ENCODE assay signal across 21 cellular contexts in the genomic region with DNA sequence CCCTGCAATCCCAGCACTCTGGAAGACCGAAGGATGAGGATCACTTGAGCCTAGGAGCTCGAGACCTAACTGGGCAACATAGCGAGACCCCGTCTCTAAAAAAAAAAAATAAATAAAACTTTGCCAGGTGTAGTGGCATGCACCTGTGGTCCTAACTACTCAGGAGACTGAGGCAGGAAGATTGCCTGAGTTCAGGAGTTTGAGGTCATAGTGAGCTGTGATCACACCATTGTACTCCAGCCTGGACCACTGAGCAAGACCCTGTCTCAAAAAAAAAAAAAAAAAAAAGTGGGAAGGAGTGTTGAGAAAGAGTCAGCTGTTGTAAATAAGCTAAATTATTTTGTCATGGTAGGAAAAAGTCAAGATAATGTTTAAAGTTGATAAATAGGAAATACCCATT. TPM values are rescaled to one million over a fixed set of nuclear protein-coding genes. Genes with fewer than 3 reads are reported as not detected.
DNase-seq lines count a peak whose midpoint lies in the region; ATAC-seq, FAIRE-seq and TF ChIP-seq lines count a peak whose summit lies in the region.
"Had no signal": no experiment of that assay in that cellular context is flagged by ENCODE, and none has a peak within 500 bp of the region (broad histone marks: within the 10 kb centered on the region; RNA-seq: fewer than 3 reads in every experiment).

No MANE protein-coding gene starts in this region.

- FAIRE-seq in endothelial cell of umbilical vein (lab: Jason Lieb, UNC): peak; percentile 15
- FAIRE-seq: A549, D721Med, G401.6, GM12891, GM19239 had no signal

- H3K27me3 ChIP-seq in endothelial cell of umbilical vein (ENCODE audit: control insufficient read depth in 2 of 2, insufficient read depth in 2 of 2, low read length in 2 of 2) (no peaks in the 10 kb centered on the region), Peyer's patch (no peaks in the 10 kb centered on the region)

- H3K9me3 ChIP-seq in HEK293 (ENCODE audit: control insufficient read depth, insufficient read depth, low read depth, low read length): no peaks in the 10 kb centered on the region
- no peaks in the 10 kb centered on the region for H3K9me3 ChIP-seq in endothelial cell of umbilical vein (replicated peaks; ENCODE audit: control insufficient read depth, insufficient read depth, low read length)
- H3K9me3 ChIP-seq in Peyer's patch: no peaks in the 10 kb centered on the region
- H3K9me3 ChIP-seq: A549; BLaER1 treated with 17β-estradiol and CSF1 and Interleukin-3, amounts not matched to agents 10 nM and 100 nM; Caco-2 had no signal

- no peak for ATAC-seq in stimulated activated naive B cell treated with anti-CD40 and anti-IgM and Interleukin-4, amounts not matched to agents 10 μg/mL and 1 μg/mL and 100 μg/mL, for 72 hours (replicated peaks)
- ATAC-seq in left ventricle myocardium superior (no peak), HG03097 (IDR thresholded peaks at IDR 0.05; ENCODE audit: low FRiP score, unreplicated experiment) (no peak)
- ATAC-seq: A549; CD8-positive, alpha-beta T cell had no signal

- H3K9me3 Mint-ChIP-seq in stimulated activated naive B cell treated with anti-CD40 and anti-IgM and Interleukin-4, amounts not matched to agents 10 μg/mL and 1 μg/mL and 100 μg/mL, for 72 hours: no peaks in the 10 kb centered on the region
- H3K9me3 Mint-ChIP-seq: CD4-positive, alpha-beta T cell; CD8-positive, alpha-beta T cell had no signal

- H3K27ac ChIP-seq in HEK293 (ENCODE audit: extremely low read depth, low read depth, low read length) (no peak overlapping the region), endothelial cell of umbilical vein (ENCODE audit: insufficient read depth, low read depth, low read length) (no peak overlapping the region), Peyer's patch (no peak overlapping the region)
- H3K27ac ChIP-seq: A549; BLaER1 treated with 17β-estradiol and CSF1 and Interleukin-3, amounts not matched to agents 10 nM and 100 nM; C4-2B had no signal

- H3K36me3 ChIP-seq in HEK293 (ENCODE audit: control insufficient read depth in 2 of 2, insufficient read depth in 1 of 2, low read length in 2 of 2) (no peaks in the 10 kb centered on the region), endothelial cell of umbilical vein (ENCODE audit: control insufficient read depth in 2 of 2, extremely low read depth in 1 of 2, insufficient read depth in 2 of 2, low read length in 2 of 2) (no peaks in the 10 kb centered on the region), Peyer's patch (no peaks in the 10 kb centered on the region)
- H3K36me3 ChIP-seq: BLaER1 treated with 17β-estradiol and CSF1 and Interleukin-3, amounts not matched to agents 10 nM and 100 nM had no signal

- peaks cover 0 to 5% of the 10 kb centered on the region in 2 donors for H3K4me1 Mint-ChIP-seq in stimulated activated naive B cell treated with anti-CD40 and anti-IgM and Interleukin-4, amounts not matched to agents 10 μg/mL and 1 μg/mL and 100 μg/mL, for 72 hours

- dilution Hi-C loops in endothelial cell of umbilical vein (cut with MboI; ENCODE audit: extremely low pct_ligation_motif_present, low sequenced_read_pairs): no loop called here

- no peaks in the 10 kb centered on the region for H3K79me2 ChIP-seq in endothelial cell of umbilical vein (ENCODE audit: control insufficient read depth, insufficient read depth, low read length)

- TF ChIP-seq POLR2A in endothelial cell of umbilical vein (IDR thresholded peaks at IDR 0.05; ENCODE audit: low read depth, low read length): no peak
- no peak for TF ChIP-seq POLR2A in Peyer's patch (IDR thresholded peaks at IDR 0.05)

- H3K36me3 Mint-ChIP-seq in stimulated activated naive B cell treated with anti-CD40 and anti-IgM and Interleukin-4, amounts not matched to agents 10 μg/mL and 1 μg/mL and 100 μg/mL, for 72 hours: no peaks in the 10 kb centered on the region
- H3K36me3 Mint-ChIP-seq: CD8-positive, alpha-beta T cell had no signal

- no peak overlapping the region for H3K4me2 ChIP-seq in endothelial cell of umbilical vein (ENCODE audit: insufficient read depth, low read length)
- H3K4me2 ChIP-seq: BLaER1 treated with 17β-estradiol and CSF1 and Interleukin-3, amounts not matched to agents 10 nM and 100 nM had no signal

- H3K9ac ChIP-seq in endothelial cell of umbilical vein (replicated peaks; ENCODE audit: extremely low read depth, insufficient read depth, low read length): no peak overlapping the region
- H3K9ac ChIP-seq: BLaER1 treated with 17β-estradiol and CSF1 and Interleukin-3, amounts not matched to agents 10 nM and 100 nM had no signal

- TF ChIP-seq CTCF in HEK293 (tag by site-specific recombination; IDR thresholded peaks at IDR 0.05): no peak
- no peak for TF ChIP-seq CTCF in endothelial cell of umbilical vein (IDR thresholded peaks at IDR 0.05; ENCODE audit: extremely low read depth in 1 of 2, insufficient read depth in 1 of 2, low read depth in 1 of 2, low read length in 2 of 2)
- TF ChIP-seq CTCF in Peyer's patch (IDR thresholded peaks at IDR 0.05): no peak

- no peaks in the 10 kb centered on the region for H4K20me1 ChIP-seq in endothelial cell of umbilical vein (replicated peaks; ENCODE audit: control insufficient read depth, extremely low read depth, insufficient read depth, low read length)

- DNase-seq in endothelial cell of umbilical vein (ENCODE audit: low read depth, low spot score) (no peak), left ventricle myocardium superior (no peak), Peyer's patch (no peak)
- no peak for DNase-seq in stimulated activated naive B cell treated with anti-CD40 and anti-IgM and Interleukin-4, amounts not matched to agents 10 μg/mL and 1 μg/mL and 100 μg/mL, for 72 hours
- DNase-seq: AML-193; Caco-2; Calu3; CD4-positive, alpha-beta T cell; CD8-positive, alpha-beta T cell; DMS79 treated with DMSO at 0.1 percent for 48 hours; GF-D8 had no signal

- CTCF ChIA-PET in HEK293 (lab: Yijun Ruan, JAX) (interaction anchor here (0.7 to 7.4 kb wide), 4 partner anchors 10 to 164 kb away, joined by 4 to 100 read pairs (median 38); partner anchors contain the start of gene IQSEC2), endothelial cell of umbilical vein (lab: Charles Lee) (no interaction called here)

- H3K9me1 ChIP-seq in endothelial cell of umbilical vein (replicated peaks; ENCODE audit: control insufficient read depth, extremely low read depth, insufficient read depth, low read length): no peaks in the 10 kb centered on the region

- peaks cover 0 to 15% of the 10 kb centered on the region in 2 donors for H3K27me3 Mint-ChIP-seq in stimulated activated naive B cell treated with anti-CD40 and anti-IgM and Interleukin-4, amounts not matched to agents 10 μg/mL and 1 μg/mL and 100 μg/mL, for 72 hours
- H3K27me3 Mint-ChIP-seq: B cell had no signal

- no peak overlapping the region for H3K4me3 ChIP-seq in HEK293 (ENCODE audit: low read depth, low read length)
- H3K4me3 ChIP-seq in endothelial cell of umbilical vein (replicated peaks in 1 of 3; ENCODE audit: insufficient read depth in 1 of 3, low read depth in 1 of 3, low read length in 3 of 3): no peak overlapping the region
- H3K4me3 ChIP-seq in Peyer's patch: no peak overlapping the region
- H3K4me3 ChIP-seq: A549; BLaER1 treated with 17β-estradiol and CSF1 and Interleukin-3, amounts not matched to agents 10 nM and 100 nM had no signal

- intact Hi-C loops in endothelial cell of umbilical vein (cut with micrococcal nuclease): no loop called here
- intact Hi-C loops in left ventricle myocardium superior (cut with micrococcal nuclease): no loop called here

- BruUV-seq in endothelial cell of umbilical vein (replicated peaks; lab: Mats Ljungman, UMichigan): no TSS peak

- POLR2A ChIA-PET in HEK293 (lab: Yijun Ruan, JAX): interaction anchor here (0.6 kb wide), 1 partner anchor 17 kb away, joined by 3 read pairs; no protein-coding TSS in a partner anchor
- POLR2A ChIA-PET in endothelial cell of umbilical vein (lab: Charles Lee): no interaction called here

- no peaks in the 10 kb centered on the region for H3K4me1 ChIP-seq in HEK293 (ENCODE audit: control insufficient read depth, insufficient read depth, low read length)
- peaks cover 8% of the 10 kb centered on the region for H3K4me1 ChIP-seq in endothelial cell of umbilical vein (ENCODE audit: control insufficient read depth, extremely low read depth, insufficient read depth, low read length)
- H3K4me1 ChIP-seq in Peyer's patch: no peaks in the 10 kb centered on the region
- H3K4me1 ChIP-seq: Caco-2 had no signal

- H2AFZ ChIP-seq in endothelial cell of umbilical vein (ENCODE audit: low read depth, low read length): no peak overlapping the region

- peak overlapping the region; percentile 48 for H3K27ac Mint-ChIP-seq in stimulated activated naive B cell treated with anti-CD40 and anti-IgM and Interleukin-4, amounts not matched to agents 10 μg/mL and 1 μg/mL and 100 μg/mL, for 72 hours
- H3K27ac Mint-ChIP-seq: B cell; CD4-positive, alpha-beta T cell; CD8-positive, alpha-beta T cell had no signal

- H3K4me3 Mint-ChIP-seq in stimulated activated naive B cell treated with anti-CD40 and anti-IgM and Interleukin-4, amounts not matched to agents 10 μg/mL and 1 μg/mL and 100 μg/mL, for 72 hours: no peak overlapping the region
- H3K4me3 Mint-ChIP-seq: B cell; CD4-positive, alpha-beta T cell; CD8-positive, alpha-beta T cell had no signal

TF ChIP-seq in HEK293, 187 proteins besides CTCF, POLR2A, EP300 and RAD21:
- TF ChIP-seq ZNF121 (tag by site-specific recombination; IDR thresholded peaks at IDR 0.05): peak; percentile 81
- no peak for TF ChIP-seq GLIS2 (tag by site-specific recombination; IDR thresholded peaks at IDR 0.05)
TF ChIP-seq in HEK293: peak in this region for 1.

TF ChIP-seq in endothelial cell of umbilical vein, 7 proteins besides CTCF, POLR2A, EP300 and RAD21 (continues in another document):
- TF ChIP-seq MYC (IDR thresholded peaks at IDR 0.05; ENCODE audit: low read depth, low read length): no peak
- no peak for TF ChIP-seq FOS (IDR thresholded peaks at IDR 0.05; ENCODE audit: borderline replicate concordance, insufficient read depth, low read length)
- TF ChIP-seq EZH2 (IDR thresholded peaks at IDR 0.05; ENCODE audit: borderline replicate concordance, low read depth, low read length, severe bottlenecking): no peak
- no peak for TF ChIP-seq GATA2 (IDR thresholded peaks at IDR 0.05; ENCODE audit: insufficient read depth, insufficient read length, low read depth, low read length)

RNA-seq across cellular contexts. Expression of gene IQSEC2, which starts 27.5 kb away (rescaled TPM):
- 9.4 and 9.9 TPM in 2 replicates for total RNA-seq in endothelial cell of umbilical vein
- 5.4 and 6.7 TPM in 2 replicates for polyA plus RNA-seq in endothelial cell of umbilical vein
- polyA plus RNA-seq in endothelial cell of umbilical vein (2011; cell fraction: cytosol; rRNA removed): 5.8 and 6.3 TPM in 2 replicates
- 12.5 and 13.9 TPM in 2 replicates for polyA plus RNA-seq in endothelial cell of umbilical vein (2011; cell fraction: nucleus; rRNA removed)
- polyA plus RNA-seq in endothelial cell of umbilical vein (2012): 7.1 and 11.5 TPM in 2 replicates
- polyA minus RNA-seq in endothelial cell of umbilical vein: 6.4 and 8.3 TPM in 2 replicates
- polyA minus RNA-seq in endothelial cell of umbilical vein (2011; cell fraction: cytosol; rRNA and poly(A)+ RNA removed): 9.2 TPM
- 7.3 and 8.5 TPM in 2 replicates for polyA minus RNA-seq in endothelial cell of umbilical vein (2011; cell fraction: nucleus; rRNA and poly(A)+ RNA removed)
- 12.0 TPM for total RNA-seq in left ventricle myocardium superior
- total RNA-seq in Peyer's patch: 10 to 100 TPM; 20.6 to 77.9 (median 48.3) TPM
